10 cellular contexts compared by ENCODE assay signal in the genomic region with DNA sequence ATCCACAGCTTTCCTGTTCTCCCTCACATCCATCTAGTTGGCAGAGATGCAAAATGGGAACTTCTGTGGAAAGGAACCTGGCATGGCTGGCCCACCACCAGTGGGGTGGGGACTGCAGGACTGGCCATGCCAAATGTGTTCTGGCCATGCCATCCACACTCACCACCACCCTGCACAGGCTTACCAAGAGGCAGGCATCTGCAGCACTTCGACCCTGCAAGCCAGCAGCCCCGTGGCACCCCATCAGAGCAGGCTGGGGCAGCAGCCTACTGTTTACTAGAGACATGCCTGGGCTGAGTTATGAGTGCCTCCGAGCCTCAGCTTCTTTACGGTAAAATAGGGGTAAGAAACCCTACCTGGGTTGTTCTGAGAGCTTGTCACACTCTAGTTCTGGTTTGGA.
"Had no signal": no experiment of that assay in that cellular context is flagged by ENCODE, and none has a peak within 500 bp of the region (broad histone marks: within the 10 kb centered on the region; RNA-seq: fewer than 3 reads in every experiment).

No MANE protein-coding gene starts in this region.

- H3K36me3 Mint-ChIP-seq: IgD-negative memory B cell had no signal

- H3K36me3 ChIP-seq: HAP-1 had no signal

- ATAC-seq: HCT116, HepG2 had no signal

- H3K4me1 ChIP-seq: HAP-1 had no signal

- H3K27ac Mint-ChIP-seq: HFFc6, IgD-negative memory B cell had no signal

- H3K9me3 ChIP-seq: HAP-1 had no signal

- H3K4me1 Mint-ChIP-seq: IgD-negative memory B cell had no signal

- H3K9ac ChIP-seq: GM23248 had no signal

- FAIRE-seq: HepG2 had no signal

- H3K9me3 Mint-ChIP-seq: HFFc6 had no signal

- H2AFZ ChIP-seq: GM23248 had no signal

- DNase-seq: GM23248, GOT3, H7, HFFc6, KG1 had no signal

- H3K4me3 ChIP-seq: GM23248, HAP-1 had no signal

- H3K4me3 Mint-ChIP-seq: HFFc6, IgD-negative memory B cell had no signal

- H3K27ac ChIP-seq: GM23248, HL-60 had no signal
